1 cellular context compared by ENCODE assay signal in genomic region chr2:240560084-240560479, GRCh38.
TF ChIP-seq lines count a peak whose summit lies in the region.

A gene with protein sequence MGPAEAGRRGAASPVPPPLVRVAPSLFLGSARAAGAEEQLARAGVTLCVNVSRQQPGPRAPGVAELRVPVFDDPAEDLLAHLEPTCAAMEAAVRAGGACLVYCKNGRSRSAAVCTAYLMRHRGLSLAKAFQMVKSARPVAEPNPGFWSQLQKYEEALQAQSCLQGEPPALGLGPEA (plus strand): TSS chr2:240560357. CDS start chr2:240560685, 328 bp downstream.

TF ChIP-seq in K562, 482 proteins besides CTCF, POLR2A, EP300 and RAD21 (continued from another document and continues in another):
- TF ChIP-seq RBM22 (IDR thresholded peaks at IDR 0.05; ENCODE audit: low read depth, low read length, poor library complexity, severe bottlenecking) (peak; percentile 33), ZNF699 (CRISPR knock-in tag; IDR thresholded peaks at IDR 0.05; ENCODE audit: insufficient replicate concordance) (no peak), ELF4 (CRISPR knock-in tag; IDR thresholded peaks at IDR 0.05) (no peak), MTA3 (IDR thresholded peaks at IDR 0.05; ENCODE audit: borderline replicate concordance) (peak; percentile 61; the same call in 1 of the 2 replicates), ZBTB7A (IDR thresholded peaks at IDR 0.05; ENCODE audit: borderline replicate concordance, control insufficient read depth, low read depth, low read length) (no peak), JUN (IDR thresholded peaks at IDR 0.05; ENCODE audit: borderline replicate concordance, low read depth, low read length) (peak; percentile 43; the same call in 1 of the 2 replicates), JUN (CRISPR knock-in tag; IDR thresholded peaks at IDR 0.05; ENCODE audit: borderline replicate concordance) (no peak), ZNF79 (CRISPR knock-in tag; IDR thresholded peaks at IDR 0.05; ENCODE audit: low read depth) (no peak), PPARD (CRISPR knock-in tag; IDR thresholded peaks at IDR 0.05) (no peak), MTA2 (IDR thresholded peaks at IDR 0.05; ENCODE audit: low read depth) (no peak), HEY1 (CRISPR knock-in tag; IDR thresholded peaks at IDR 0.05; ENCODE audit: borderline replicate concordance) (no peak), L3MBTL2 (IDR thresholded peaks at IDR 0.05) (peak; percentile 87), FIP1L1 (IDR thresholded peaks at IDR 0.05; ENCODE audit: low read depth, low read length, poor library complexity, severe bottlenecking) (peak; percentile 41), HOXB6 (CRISPR knock-in tag; IDR thresholded peaks at IDR 0.05; ENCODE audit: borderline replicate concordance) (no peak), ZBED1 (IDR thresholded peaks at IDR 0.05) (0 out of 2 replicates have a peak, but pooled peaks have one; percentile 11), SIN3A (IDR thresholded peaks at IDR 0.05; ENCODE audit: borderline replicate concordance in 2 of 2, control insufficient read depth in 1 of 2, low read depth in 2 of 2, low read length in 2 of 2) (peak; percentile 43 to 85; a peak in 2 of 4 replicates), ZNF551 (CRISPR knock-in tag; IDR thresholded peaks at IDR 0.05) (no peak), GATAD2A (IDR thresholded peaks at IDR 0.05) (no peak), THAP12 (CRISPR knock-in tag; IDR thresholded peaks at IDR 0.05) (peak; percentile 70), NCOR1 (IDR thresholded peaks at IDR 0.05) (no peak), KDM5B (IDR thresholded peaks at IDR 0.05; ENCODE audit: insufficient replicate concordance, low read depth, low read length) (no peak), ARID1B (IDR thresholded peaks at IDR 0.05) (no peak), COPS2 (conservative IDR thresholded peaks at IDR 0.05) (no peak), POLR2AphosphoS5 (IDR thresholded peaks at IDR 0.05; ENCODE audit: control insufficient read depth, insufficient read depth, low read depth, low read length) (peak; percentile 76), MAFK (IDR thresholded peaks at IDR 0.05; ENCODE audit: low read length) (no peak), SREBF1 (IDR thresholded peaks at IDR 0.05; ENCODE audit: borderline replicate concordance, low read depth, low read length) (no peak), MECOM (CRISPR knock-in tag; IDR thresholded peaks at IDR 0.05) (no peak), HDAC6 (IDR thresholded peaks at IDR 0.05; ENCODE audit: low read depth, low read length) (no peak), TOE1 (IDR thresholded peaks at IDR 0.05; ENCODE audit: borderline replicate concordance) (peak; percentile 30; the same call in 1 of the 2 replicates), TOE1 (CRISPR knock-in tag; IDR thresholded peaks at IDR 0.05; ENCODE audit: borderline replicate concordance, low read depth) (no peak), RB1 (IDR thresholded peaks at IDR 0.05; ENCODE audit: low read depth) (peak; percentile 18; the same call in 1 of the 2 replicates), TFAP4 (CRISPR knock-in tag; IDR thresholded peaks at IDR 0.05; ENCODE audit: borderline replicate concordance) (peak; percentile 60; the same call in 1 of the 2 replicates), TAF1 (IDR thresholded peaks at IDR 0.05; ENCODE audit: control insufficient read depth, extremely low read depth, insufficient read depth, low read length, severe bottlenecking) (peak; percentile 58), GMEB1 (CRISPR knock-in tag; IDR thresholded peaks at IDR 0.05) (peak; percentile 60)
- TF ChIP-seq, protein P1, sequence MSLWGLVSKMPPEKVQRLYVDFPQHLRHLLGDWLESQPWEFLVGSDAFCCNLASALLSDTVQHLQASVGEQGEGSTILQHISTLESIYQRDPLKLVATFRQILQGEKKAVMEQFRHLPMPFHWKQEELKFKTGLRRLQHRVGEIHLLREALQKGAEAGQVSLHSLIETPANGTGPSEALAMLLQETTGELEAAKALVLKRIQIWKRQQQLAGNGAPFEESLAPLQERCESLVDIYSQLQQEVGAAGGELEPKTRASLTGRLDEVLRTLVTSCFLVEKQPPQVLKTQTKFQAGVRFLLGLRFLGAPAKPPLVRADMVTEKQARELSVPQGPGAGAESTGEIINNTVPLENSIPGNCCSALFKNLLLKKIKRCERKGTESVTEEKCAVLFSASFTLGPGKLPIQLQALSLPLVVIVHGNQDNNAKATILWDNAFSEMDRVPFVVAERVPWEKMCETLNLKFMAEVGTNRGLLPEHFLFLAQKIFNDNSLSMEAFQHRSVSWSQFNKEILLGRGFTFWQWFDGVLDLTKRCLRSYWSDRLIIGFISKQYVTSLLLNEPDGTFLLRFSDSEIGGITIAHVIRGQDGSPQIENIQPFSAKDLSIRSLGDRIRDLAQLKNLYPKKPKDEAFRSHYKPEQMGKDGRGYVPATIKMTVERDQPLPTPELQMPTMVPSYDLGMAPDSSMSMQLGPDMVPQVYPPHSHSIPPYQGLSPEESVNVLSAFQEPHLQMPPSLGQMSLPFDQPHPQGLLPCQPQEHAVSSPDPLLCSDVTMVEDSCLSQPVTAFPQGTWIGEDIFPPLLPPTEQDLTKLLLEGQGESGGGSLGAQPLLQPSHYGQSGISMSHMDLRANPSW (CRISPR knock-in tag; IDR thresholded peaks at IDR 0.05) = no peak
- TF ChIP-seq, protein P2, sequence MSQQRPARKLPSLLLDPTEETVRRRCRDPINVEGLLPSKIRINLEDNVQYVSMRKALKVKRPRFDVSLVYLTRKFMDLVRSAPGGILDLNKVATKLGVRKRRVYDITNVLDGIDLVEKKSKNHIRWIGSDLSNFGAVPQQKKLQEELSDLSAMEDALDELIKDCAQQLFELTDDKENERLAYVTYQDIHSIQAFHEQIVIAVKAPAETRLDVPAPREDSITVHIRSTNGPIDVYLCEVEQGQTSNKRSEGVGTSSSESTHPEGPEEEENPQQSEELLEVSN (IDR thresholded peaks at IDR 0.05; ENCODE audit: borderline replicate concordance in 1 of 2, extremely low read depth in 1 of 2, insufficient read depth in 1 of 2, insufficient read length in 1 of 2, low read depth in 1 of 2, low read length in 1 of 2, poor library complexity in 1 of 2, severe bottlenecking in 1 of 2) = peak; percentile 90 to 93
- TF ChIP-seq, protein P3, sequence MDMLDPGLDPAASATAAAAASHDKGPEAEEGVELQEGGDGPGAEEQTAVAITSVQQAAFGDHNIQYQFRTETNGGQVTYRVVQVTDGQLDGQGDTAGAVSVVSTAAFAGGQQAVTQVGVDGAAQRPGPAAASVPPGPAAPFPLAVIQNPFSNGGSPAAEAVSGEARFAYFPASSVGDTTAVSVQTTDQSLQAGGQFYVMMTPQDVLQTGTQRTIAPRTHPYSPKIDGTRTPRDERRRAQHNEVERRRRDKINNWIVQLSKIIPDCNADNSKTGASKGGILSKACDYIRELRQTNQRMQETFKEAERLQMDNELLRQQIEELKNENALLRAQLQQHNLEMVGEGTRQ (CRISPR knock-in tag; IDR thresholded peaks at IDR 0.05) = peak; percentile 31
- TF ChIP-seq, protein P4, sequence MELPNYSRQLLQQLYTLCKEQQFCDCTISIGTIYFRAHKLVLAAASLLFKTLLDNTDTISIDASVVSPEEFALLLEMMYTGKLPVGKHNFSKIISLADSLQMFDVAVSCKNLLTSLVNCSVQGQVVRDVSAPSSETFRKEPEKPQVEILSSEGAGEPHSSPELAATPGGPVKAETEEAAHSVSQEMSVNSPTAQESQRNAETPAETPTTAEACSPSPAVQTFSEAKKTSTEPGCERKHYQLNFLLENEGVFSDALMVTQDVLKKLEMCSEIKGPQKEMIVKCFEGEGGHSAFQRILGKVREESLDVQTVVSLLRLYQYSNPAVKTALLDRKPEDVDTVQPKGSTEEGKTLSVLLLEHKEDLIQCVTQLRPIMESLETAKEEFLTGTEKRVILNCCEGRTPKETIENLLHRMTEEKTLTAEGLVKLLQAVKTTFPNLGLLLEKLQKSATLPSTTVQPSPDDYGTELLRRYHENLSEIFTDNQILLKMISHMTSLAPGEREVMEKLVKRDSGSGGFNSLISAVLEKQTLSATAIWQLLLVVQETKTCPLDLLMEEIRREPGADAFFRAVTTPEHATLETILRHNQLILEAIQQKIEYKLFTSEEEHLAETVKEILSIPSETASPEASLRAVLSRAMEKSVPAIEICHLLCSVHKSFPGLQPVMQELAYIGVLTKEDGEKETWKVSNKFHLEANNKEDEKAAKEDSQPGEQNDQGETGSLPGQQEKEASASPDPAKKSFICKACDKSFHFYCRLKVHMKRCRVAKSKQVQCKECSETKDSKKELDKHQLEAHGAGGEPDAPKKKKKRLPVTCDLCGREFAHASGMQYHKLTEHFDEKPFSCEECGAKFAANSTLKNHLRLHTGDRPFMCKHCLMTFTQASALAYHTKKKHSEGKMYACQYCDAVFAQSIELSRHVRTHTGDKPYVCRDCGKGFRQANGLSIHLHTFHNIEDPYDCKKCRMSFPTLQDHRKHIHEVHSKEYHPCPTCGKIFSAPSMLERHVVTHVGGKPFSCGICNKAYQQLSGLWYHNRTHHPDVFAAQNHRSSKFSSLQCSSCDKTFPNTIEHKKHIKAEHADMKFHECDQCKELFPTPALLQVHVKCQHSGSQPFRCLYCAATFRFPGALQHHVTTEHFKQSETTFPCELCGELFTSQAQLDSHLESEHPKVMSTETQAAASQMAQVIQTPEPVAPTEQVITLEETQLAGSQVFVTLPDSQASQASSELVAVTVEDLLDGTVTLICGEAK (IDR thresholded peaks at IDR 0.05) = no peak
- TF ChIP-seq, protein P4 (CRISPR knock-in tag; IDR thresholded peaks at IDR 0.05) = no peak
- TF ChIP-seq, protein P5, sequence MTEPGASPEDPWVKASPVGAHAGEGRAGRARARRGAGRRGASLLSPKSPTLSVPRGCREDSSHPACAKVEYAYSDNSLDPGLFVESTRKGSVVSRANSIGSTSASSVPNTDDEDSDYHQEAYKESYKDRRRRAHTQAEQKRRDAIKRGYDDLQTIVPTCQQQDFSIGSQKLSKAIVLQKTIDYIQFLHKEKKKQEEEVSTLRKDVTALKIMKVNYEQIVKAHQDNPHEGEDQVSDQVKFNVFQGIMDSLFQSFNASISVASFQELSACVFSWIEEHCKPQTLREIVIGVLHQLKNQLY (CRISPR knock-in tag; conservative IDR thresholded peaks at IDR 0.05) = no peak
- TF ChIP-seq, protein P6, sequence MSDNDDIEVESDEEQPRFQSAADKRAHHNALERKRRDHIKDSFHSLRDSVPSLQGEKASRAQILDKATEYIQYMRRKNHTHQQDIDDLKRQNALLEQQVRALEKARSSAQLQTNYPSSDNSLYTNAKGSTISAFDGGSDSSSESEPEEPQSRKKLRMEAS (CRISPR knock-in tag; IDR thresholded peaks at IDR 0.05) = peak; percentile 94
